Comparison of ENCODE assay signal across 15 cellular contexts in genomic region chr2:200199576-200200263, GRCh38.
DNase-seq lines count a peak whose midpoint lies in the region; ATAC-seq, FAIRE-seq and TF ChIP-seq lines count a peak whose summit lies in the region.
"Had no signal": no experiment of that assay in that cellular context is flagged by ENCODE, and none has a peak within 500 bp of the region (broad histone marks: within the 10 kb centered on the region; RNA-seq: fewer than 3 reads in every experiment).

No MANE protein-coding gene starts in this region.

- H3K4me3 ChIP-seq in HCT116 (replicated peaks in 1 of 2; ENCODE audit: low read depth in 1 of 2, low read length in 2 of 2) (no peak overlapping the region), Panc1 (ENCODE audit: low read depth in 2 of 2, low read length in 2 of 2) (no peak overlapping the region), colonic mucosa (no peak overlapping the region)
- H3K4me3 ChIP-seq: heart left ventricle, right atrium auricular region, uterus had no signal

- TF ChIP-seq CTCF in HCT116 (IDR thresholded peaks at IDR 0.05 in 2 of 3, conservative IDR thresholded peaks at IDR 0.05 in 1 of 3; ENCODE audit: borderline replicate concordance in 1 of 3, insufficient read depth in 1 of 3, low read depth in 2 of 3, low read length in 2 of 3) (peak in 2 of 3 experiments; percentile 18 to 39; a peak in 3 of 6 replicates), Panc1 (IDR thresholded peaks at IDR 0.05) (peak; percentile 12), colonic mucosa (IDR thresholded peaks at IDR 0.05) (no peak)

- no peak for FAIRE-seq in GM12891 (lab: Jason Lieb, UNC)

- no peaks in the 10 kb centered on the region for H3K36me3 ChIP-seq in HCT116 (ENCODE audit: control insufficient read depth in 1 of 2, insufficient read depth in 2 of 2, low read length in 2 of 2)
- no peaks in the 10 kb centered on the region for H3K36me3 ChIP-seq in Panc1 (ENCODE audit: control insufficient read depth, insufficient read depth, low read length)
- H3K36me3 ChIP-seq in colonic mucosa = no peaks in the 10 kb centered on the region
- H3K36me3 ChIP-seq: heart left ventricle, right atrium auricular region, uterus had no signal

- RAD21 ChIA-PET in HCT116 (lab: Charles Lee; ENCODE audit: low non-redundant PET in 1 of 2, low total read pairs in 2 of 2, uncharacterized antibody in 2 of 2, unreplicated experiment in 2 of 2) = interaction anchor here in 1 of 2 experiments (0.7 kb wide), 1 partner anchor 101 kb away, joined by 3 read pairs; no protein-coding TSS in a partner anchor

- ATAC-seq in HCT116 (peak; percentile 58), Panc1 (no peak), GM21529 (IDR thresholded peaks at IDR 0.05; ENCODE audit: unreplicated experiment) (no peak)

- H3K79me2 ChIP-seq in HCT116 (ENCODE audit: insufficient read depth, low read length) = no peaks in the 10 kb centered on the region

- H4K20me1 ChIP-seq in HCT116 (ENCODE audit: insufficient read depth) = no peaks in the 10 kb centered on the region

- TF ChIP-seq RAD21 in HCT116 (IDR thresholded peaks at IDR 0.05; ENCODE audit: low read depth) = no peak

- in situ Hi-C loops in Panc1 (cut with HindIII; ENCODE audit: low pct_unique_long_range_greater_than_20kb, low sequenced_read_pairs) = no loop called here

- peak overlapping the region; percentile 28; the same call in 1 of the 2 replicates for H3K4me2 ChIP-seq in HCT116 (ENCODE audit: low read length)

- POLR2A ChIA-PET in HCT116 (lab: Charles Lee) = no interaction called here
- POLR2A ChIA-PET in Panc1 (lab: Charles Lee) = interaction anchor here (0.6 kb wide), 1 partner anchor 20 kb away, joined by 3 read pairs; no protein-coding TSS in a partner anchor

- intact Hi-C loops in HCT116 (cut with micrococcal nuclease) = no loop called here
- intact Hi-C loops in Panc1 (cut with micrococcal nuclease; ENCODE audit: unreplicated experiment) = loop anchor here (10.0 kb wide), 1 partner anchor 215 kb away; no protein-coding TSS in a partner anchor
- intact Hi-C loops in colonic mucosa (cut with DNase I) = no loop called here

- H3K9me3 ChIP-seq in HCT116 (ENCODE audit: control insufficient read depth in 1 of 2, insufficient read depth in 1 of 2, low read depth in 1 of 2, low read length in 2 of 2) (no peaks in the 10 kb centered on the region), Panc1 (ENCODE audit: control insufficient read depth, insufficient read depth, low read depth, low read length) (no peaks in the 10 kb centered on the region), colonic mucosa (no peaks in the 10 kb centered on the region)
- H3K9me3 ChIP-seq: heart left ventricle, right atrium auricular region, uterus had no signal

- H3K9me2 ChIP-seq in HCT116 (ENCODE audit: insufficient read depth) = no peaks in the 10 kb centered on the region

- BruUV-seq in HCT116 (replicated peaks; lab: Mats Ljungman, UMichigan) (no TSS peak), Panc1 (replicated peaks; lab: Mats Ljungman, UMichigan) (no TSS peak)

- H3K27me3 ChIP-seq in HCT116 (ENCODE audit: insufficient read depth, low read length) (no peaks in the 10 kb centered on the region), Panc1 (ENCODE audit: control insufficient read depth, insufficient read depth, low read length) (no peaks in the 10 kb centered on the region), colonic mucosa (no peaks in the 10 kb centered on the region)
- H3K27me3 ChIP-seq: heart left ventricle, right atrium auricular region, uterus had no signal

- CTCF ChIA-PET in HCT116 (lab: Charles Lee) (interaction anchor here (0.8 kb wide), 1 partner anchor 214 kb away, joined by 5 read pairs; no protein-coding TSS in a partner anchor), Panc1 (lab: Charles Lee) (no interaction called here)

- peak; percentile 53 for DNase-seq in NCI-H2171 treated with DMSO at 0.1 percent for 48 hours (lab: John Stamatoyannopoulos, UW)
- DNase-seq in NCI-H2171 (lab: John Stamatoyannopoulos, UW) = no peak
- DNase-seq in HCT116 (ENCODE audit: low read depth, low spot score) = no peak
- no peak for DNase-seq in Panc1 (ENCODE audit: low read depth, low spot score)
- DNase-seq in kidney tubule cell (ENCODE audit: low spot score) = peak; percentile 20
- no peak for DNase-seq in GM12891 (ENCODE audit: insufficient read length, low spot score)
- no peak for DNase-seq in colonic mucosa
- DNase-seq: activated CD4-positive, CD25-positive, alpha-beta regulatory T cell treated with anti-CD3 and anti-CD28 coated beads, Interleukin-2, amount 50 U/mL, for 72 hours; heart left ventricle; mesenchymal stem cell; NCI-H187 treated with DMSO at 0.1 percent for 48 hours; Right ventricle myocardium superior; uterus had no signal

- H3K4me1 ChIP-seq in HCT116 (ENCODE audit: control insufficient read depth in 1 of 2, insufficient read depth in 2 of 2, low read length in 2 of 2) = peaks cover 2 to 12% of the 10 kb centered on the region in 2 experiments; a peak in 3 of 4 replicates
- no peaks in the 10 kb centered on the region for H3K4me1 ChIP-seq in Panc1 (ENCODE audit: control insufficient read depth, insufficient read depth, low read length)
- H3K4me1 ChIP-seq in colonic mucosa = no peaks in the 10 kb centered on the region
- H3K4me1 ChIP-seq: right atrium auricular region, uterus had no signal

- TF ChIP-seq POLR2A in HCT116 (IDR thresholded peaks at IDR 0.05; ENCODE audit: borderline replicate concordance, extremely low read depth, insufficient read depth, insufficient read length) (no peak), GM12891 (IDR thresholded peaks at IDR 0.05; ENCODE audit: low read depth, low read length) (no peak)

- H3K27ac ChIP-seq in HCT116 (ENCODE audit: low read depth, low read length) (no peak overlapping the region), Panc1 (ENCODE audit: low read length) (no peak overlapping the region), colonic mucosa (no peak overlapping the region)
- H3K27ac ChIP-seq: heart left ventricle, right atrium auricular region, uterus had no signal

- peak overlapping the region; percentile 31 for H2AFZ ChIP-seq in HCT116 (ENCODE audit: low read depth, low read length, poor library complexity, severe bottlenecking)

- H3K9ac ChIP-seq in HCT116 (ENCODE audit: low read length) = no peak overlapping the region
- no peak overlapping the region for H3K9ac ChIP-seq in colonic mucosa (ENCODE audit: low read depth in 2 of 2, low read length in 2 of 2)

TF ChIP-seq in HCT116, 20 proteins besides CTCF, POLR2A, EP300 and RAD21:
- TF ChIP-seq ZFX (IDR thresholded peaks at IDR 0.05) (no peak), SP1 (IDR thresholded peaks at IDR 0.05; ENCODE audit: low read depth) (no peak), ELF1 (IDR thresholded peaks at IDR 0.05; ENCODE audit: borderline replicate concordance, low read depth) (no peak), EGR1 (IDR thresholded peaks at IDR 0.05; ENCODE audit: low read depth) (no peak), ZBTB33 (IDR thresholded peaks at IDR 0.05; ENCODE audit: extremely low read depth, insufficient replicate concordance, low read length) (no peak), TCF7L2 (IDR thresholded peaks at IDR 0.05; ENCODE audit: borderline replicate concordance, extremely low read depth, insufficient read depth, insufficient read length) (no peak)
TF ChIP-seq in HCT116: peak in this region for 0.

TF ChIP-seq in GM12891, 5 proteins besides CTCF, POLR2A, EP300 and RAD21:
- no peak for TF ChIP-seq POLR2AphosphoS5 (IDR thresholded peaks at IDR 0.05; ENCODE audit: low read depth, low read length)
- no peak for TF ChIP-seq TAF1 (IDR thresholded peaks at IDR 0.05; ENCODE audit: low read depth, low read length)
- no peak for TF ChIP-seq POU2F2 (IDR thresholded peaks at IDR 0.05; ENCODE audit: low read depth, low read length)
- TF ChIP-seq PAX5 (IDR thresholded peaks at IDR 0.05; ENCODE audit: insufficient read depth, low read length, severe bottlenecking) = no peak
- no peak for TF ChIP-seq SPI1 (IDR thresholded peaks at IDR 0.05; ENCODE audit: low read depth, low read length)

Comparison
In these comparisons a context has a peak if more than half of its experiments do, and no peak if none do; other contexts are left out.
1. DNase-seq: peak in NCI-H2171 treated with DMSO at 0.1 percent for 48 hours (single experiment) and kidney tubule cell (single experiment); none in NCI-H2171 (single experiment), HCT116 (single experiment), Panc1 (single experiment), GM12891 (single experiment) and colonic mucosa (single experiment).